ENCODE assay signal across 16 cellular contexts in genomic region chr2:238101891-238102841, GRCh38. TPM values are rescaled to one million over a fixed set of nuclear protein-coding genes. Genes with fewer than 3 reads are reported as not detected.
A peak's percentile ranks its signal among the peaks of the same experiment; 100 is the strongest.
DNase-seq lines count a peak whose midpoint lies in the region; ATAC-seq, FAIRE-seq and TF ChIP-seq lines count a peak whose summit lies in the region.
"Had no signal": no experiment of that assay in that cellular context is flagged by ENCODE, and none has a peak within 500 bp of the region (broad histone marks: within the 10 kb centered on the region; RNA-seq: fewer than 3 reads in every experiment).

No MANE protein-coding gene starts in this region.

- no peaks in the 10 kb centered on the region for H3K79me2 ChIP-seq in H1 (ENCODE audit: control insufficient read depth in 1 of 2, insufficient read depth in 2 of 2, low read length in 2 of 2)

- H3K4me3 ChIP-seq in H7 (ENCODE audit: insufficient read depth, low read depth, low read length): no peak overlapping the region
- H3K4me3 ChIP-seq in H1 (ENCODE audit: extremely low read depth in 1 of 4, insufficient read depth in 2 of 4, low read depth in 3 of 4, low read length in 4 of 4): no peak overlapping the region
- no peak overlapping the region for H3K4me3 ChIP-seq in pancreas
- H3K4me3 ChIP-seq: adrenal gland, gastroesophageal sphincter, tibial nerve had no signal

- H4K8ac ChIP-seq in H1 (ENCODE audit: extremely low read depth, insufficient read depth, low read length): peak overlapping the region; percentile 76; the same call in 1 of the 2 replicates

- H3K14ac ChIP-seq in H1 (ENCODE audit: insufficient read length): no peak overlapping the region

- H2BK15ac ChIP-seq in H1 (ENCODE audit: low read length): no peak overlapping the region

- no peak overlapping the region for H3K23ac ChIP-seq in H1 (ENCODE audit: insufficient read length)

- H4K20me1 ChIP-seq in H1 (replicated peaks in 1 of 2; ENCODE audit: control insufficient read depth in 1 of 2, insufficient read depth in 2 of 2, low read length in 2 of 2): no peaks in the 10 kb centered on the region

- H3K27me3 ChIP-seq in H7 (ENCODE audit: control insufficient read depth, insufficient read depth, low read length): no peaks in the 10 kb centered on the region
- H3K27me3 ChIP-seq in H1 (replicated peaks in 1 of 4; ENCODE audit: control insufficient read depth in 3 of 4, extremely low read depth in 1 of 4, insufficient read depth in 3 of 4, low read length in 3 of 4): no peaks in the 10 kb centered on the region
- H3K27me3 ChIP-seq in pancreas: no peaks in the 10 kb centered on the region
- H3K27me3 ChIP-seq: adrenal gland, tibial nerve had no signal

- H3K4me2 ChIP-seq in H1 (ENCODE audit: insufficient read depth in 1 of 2, low read depth in 2 of 2, low read length in 2 of 2): no peak overlapping the region

- CTCF ChIA-PET in H1 (lab: Charles Lee; ENCODE audit: partially characterized antibody): interaction anchor here (1.1 to 2.1 kb wide), 7 partner anchors 13 to 179 kb away, joined by 3 to 7 read pairs (median 5); no protein-coding TSS in a partner anchor

- no peak overlapping the region for H2AFZ ChIP-seq in H1 (ENCODE audit: low read length)

- H3K56ac ChIP-seq in H1 (replicated peaks; ENCODE audit: insufficient read length, low read depth, low read length): no peak overlapping the region

- no peak overlapping the region for H2BK5ac ChIP-seq in H1 (ENCODE audit: low read depth, low read length)

- FAIRE-seq in H1 (lab: Jason Lieb, UNC) (no peak), pancreas (lab: Jason Lieb, UNC) (no peak)

- ATAC-seq in pancreas (no peak), HG02763 (IDR thresholded peaks at IDR 0.05; ENCODE audit: unreplicated experiment) (no peak), HG02885 (IDR thresholded peaks at IDR 0.05; ENCODE audit: poor library complexity, unreplicated experiment) (no peak)
- ATAC-seq: gastroesophageal sphincter, PC-3 had no signal

- TF ChIP-seq CTCF in H1 (IDR thresholded peaks at IDR 0.05; ENCODE audit: control extremely low read depth in 1 of 3, insufficient read depth in 1 of 3, low read depth in 1 of 3, low read length in 3 of 3) (no peak), pancreas (IDR thresholded peaks at IDR 0.05) (no peak)

- H2BK12ac ChIP-seq in H1 (ENCODE audit: low read depth, low read length): peak overlapping the region; percentile 50; the same call in 1 of the 2 replicates

- H4K91ac ChIP-seq in H1 (replicated peaks; ENCODE audit: insufficient read length, low read length): no peak overlapping the region

- no peak overlapping the region for H3K9ac ChIP-seq in H1 (replicated peaks in 1 of 4; ENCODE audit: extremely low read depth in 1 of 4, low read depth in 3 of 4, low read length in 3 of 4)

- H3K4me1 ChIP-seq in H1 (replicated peaks in 1 of 4; ENCODE audit: control insufficient read depth in 3 of 4, insufficient read depth in 4 of 4, low read length in 3 of 4): peaks cover 0 to 13% (median 8%) of the 10 kb centered on the region in 4 experiments; a peak in 6 of 7 replicates
- H3K4me1 ChIP-seq in pancreas: no peaks in the 10 kb centered on the region
- H3K4me1 ChIP-seq: adrenal gland, gastroesophageal sphincter had no signal

- no peak overlapping the region for H3K27ac ChIP-seq in H1 (ENCODE audit: low read depth, low read length)
- H3K27ac ChIP-seq in pancreas: no peak overlapping the region
- H3K27ac ChIP-seq: adrenal gland, gastroesophageal sphincter, tibial nerve had no signal

- no peaks in the 10 kb centered on the region for H3K23me2 ChIP-seq in H1 (ENCODE audit: low read depth, low read length)

- no peak overlapping the region for H4K5ac ChIP-seq in H1 (ENCODE audit: insufficient read length, low read depth, low read length)

- TF ChIP-seq RAD21 in H1 (IDR thresholded peaks at IDR 0.05 in 1 of 2, conservative IDR thresholded peaks at IDR 0.05 in 1 of 2; ENCODE audit: low read depth in 2 of 2, low read length in 2 of 2): 0 out of 4 replicates have a peak, but pooled peaks of 1 of the 2 experiments have one; percentile 11

- WGBS in H1 (ENCODE audit: extremely low coverage in 1 of 2, insufficient coverage in 1 of 2, insufficient read length in 1 of 2, insufficient replicate concordance in 2 of 2, low coverage in 1 of 2, low lambda C conversion rate in 2 of 2, missing lambda C conversion rate in 1 of 2), 2 experiments: 88% methylated on average over 29 of the region's 30 CpGs; no CpG with 5 or more reads in 1 of the 2 experiments
- WGBS in pancreas, 2 donors: 87 to 90% methylated on average over 30 of the region's 30 CpGs

- DNase-seq in 8988T: peak; percentile 51
- peak; percentile 78 for DNase-seq in H7
- peak in 1 of 2 experiments; percentile 57 for DNase-seq in H1 (ENCODE audit: low read depth in 1 of 2, low spot score in 2 of 2)
- DNase-seq in pancreas: peak; percentile 1 to 73 (median 24)
- no peak for DNase-seq in kidney tubule cell (ENCODE audit: low spot score)
- DNase-seq in activated CD4-positive, alpha-beta T cell treated with anti-CD3 and anti-CD28 coated beads for 48 hours: no peak
- DNase-seq: AML-193, DMS79, NCI-H2029, PC-3 had no signal

- POLR2A ChIA-PET in H1 (lab: Charles Lee; ENCODE audit: partially characterized antibody): interaction anchor here (1.2 to 1.5 kb wide), 5 partner anchors 11 to 179 kb away, joined by 3 to 5 read pairs (median 3); no protein-coding TSS in a partner anchor

- H3K79me1 ChIP-seq in H1 (ENCODE audit: low read depth, low read length): no peaks in the 10 kb centered on the region

- H3K9me3 ChIP-seq in H1 (ENCODE audit: insufficient read depth in 2 of 2, low read depth in 1 of 2, low read length in 1 of 2): no peaks in the 10 kb centered on the region
- no peaks in the 10 kb centered on the region for H3K9me3 ChIP-seq in pancreas
- H3K9me3 ChIP-seq: adrenal gland, gastroesophageal sphincter, tibial nerve had no signal

- no peak overlapping the region for H2BK20ac ChIP-seq in H1 (ENCODE audit: low read length)

- TF ChIP-seq POLR2A in H1 (IDR thresholded peaks at IDR 0.05; ENCODE audit: control extremely low read depth in 1 of 2, low read depth in 2 of 2, low read length in 2 of 2): no peak

- H3K18ac ChIP-seq in H1 (ENCODE audit: extremely low read depth, low read length): no peak overlapping the region

- TF ChIP-seq EP300 in H1 (IDR thresholded peaks at IDR 0.05; ENCODE audit: borderline replicate concordance in 1 of 2, low read depth in 2 of 2, low read length in 2 of 2): no peak

- H3K36me3 ChIP-seq in H7 (replicated peaks; ENCODE audit: control insufficient read depth, insufficient read depth, low read length) (no peaks in the 10 kb centered on the region), H1 (ENCODE audit: control insufficient read depth in 2 of 4, insufficient read depth in 4 of 4, low read length in 3 of 4) (peaks cover 0 to 3% (median 0%) of the 10 kb centered on the region in 4 experiments; a peak in 1 of 8 replicates), pancreas (no peaks in the 10 kb centered on the region)
- H3K36me3 ChIP-seq: adrenal gland, gastroesophageal sphincter, tibial nerve had no signal

- intact Hi-C loops in pancreas (cut with DNase I): no loop called here

- no peak overlapping the region for H3K4ac ChIP-seq in H1 (replicated peaks; ENCODE audit: insufficient read length, low read depth, low read length)

- H2BK120ac ChIP-seq in H1 (replicated peaks; ENCODE audit: low read depth, low read length): no peak overlapping the region

- H2AK5ac ChIP-seq in H1 (ENCODE audit: low read depth, low read length): no peak overlapping the region

RNA-seq across cellular contexts. Expression of gene ESPNL, which starts 2.0 kb away (rescaled TPM):
- 0.81 and 1.5 TPM in 2 replicates for total RNA-seq in H7 (2014; rRNA removed; shearing (Covaris generic))
- total RNA-seq in H1 (2021; fragmentation: NEBNext Ultra II Directional; extraction: Animal tissue kit (Norgen Biotek cat#: 25700)): 1.3 and 1.8 TPM in 2 replicates
- 0.68 and 1.6 TPM in 2 replicates for polyA plus RNA-seq in H1 (2011; rRNA removed)
- 1.3 TPM for polyA plus RNA-seq in H1 (2011; cell fraction: cytosol; rRNA removed)
- polyA plus RNA-seq in H1 (2011; cell fraction: nucleus; rRNA removed): 2.8 TPM
- 0.54 to 1.2 TPM (median 0.82 TPM) in 4 replicates for polyA plus RNA-seq in H1 (2012, experiment 1 of 2)
- polyA plus RNA-seq in H1 (2012, experiment 2 of 2): 0.66 TPM
- polyA plus RNA-seq in H1 (2013, experiment 1 of 2): 0.75 TPM
- polyA plus RNA-seq in H1 (2013, experiment 2 of 2): 0.64 TPM
- polyA minus RNA-seq in H1 (2011; rRNA and poly(A)+ RNA removed): 0.15 and 0.60 TPM in 2 replicates
- 0.73 TPM for polyA minus RNA-seq in H1 (2011; cell fraction: cytosol; rRNA and poly(A)+ RNA removed)
- 1.2 TPM for polyA minus RNA-seq in H1 (2011; cell fraction: nucleus; rRNA and poly(A)+ RNA removed)
- total RNA-seq in pancreas: under 1 TPM in 5 of 6 donors, not detected in 1; 0.05 to 0.72 (median 0.12) TPM
- under 1 TPM; 0.38 to 0.42 TPM for polyA plus RNA-seq in pancreas
- total RNA-seq: PC-3 had no signal

RNA-seq across cellular contexts. Expression of gene KLHL30, which starts 36.3 kb away (rescaled TPM):
- total RNA-seq in H7 (2014; rRNA removed; shearing (Covaris generic)): 0.04 and 0.10 TPM in 2 replicates
- total RNA-seq in H1 (2021; fragmentation: NEBNext Ultra II Directional; extraction: Animal tissue kit (Norgen Biotek cat#: 25700)): 0.08 TPM in 1 of 2 replicates, not detected in the other
- 0.03 TPM in 1 of 2 replicates, not detected in the other for polyA plus RNA-seq in H1 (2011; rRNA removed)
- 0.01 TPM for polyA plus RNA-seq in H1 (2011; cell fraction: cytosol; rRNA removed)
- polyA plus RNA-seq in H1 (2011; cell fraction: nucleus; rRNA removed): 0.07 TPM
- polyA plus RNA-seq in H1 (2012, experiment 1 of 2): not detected in 4 replicates
- polyA plus RNA-seq in H1 (2012, experiment 2 of 2): not detected
- not detected for polyA plus RNA-seq in H1 (2013, experiment 1 of 2)
- polyA plus RNA-seq in H1 (2013, experiment 2 of 2): not detected
- polyA minus RNA-seq in H1 (2011; rRNA and poly(A)+ RNA removed): not detected in 2 replicates
- not detected for polyA minus RNA-seq in H1 (2011; cell fraction: cytosol; rRNA and poly(A)+ RNA removed)
- not detected for polyA minus RNA-seq in H1 (2011; cell fraction: nucleus; rRNA and poly(A)+ RNA removed)
- total RNA-seq in pancreas: under 1 TPM in 4 of 6 donors, not detected in 2; 0.03 to 0.14 (median 0.11) TPM
- polyA plus RNA-seq in pancreas: under 1 TPM; 0.08 to 0.12 TPM
- total RNA-seq: PC-3, pulmonary artery endothelial cell had no signal

RNA-seq across cellular contexts. Expression of gene SCLY, which starts 41.4 kb away (rescaled TPM):
- total RNA-seq in H7 (2014; rRNA removed; shearing (Covaris generic)): 50.6 and 53.0 TPM in 2 replicates
- 79.0 and 83.7 TPM in 2 replicates for total RNA-seq in H1 (2021; fragmentation: NEBNext Ultra II Directional; extraction: Animal tissue kit (Norgen Biotek cat#: 25700))
- polyA plus RNA-seq in H1 (2011; rRNA removed) (79.5 and 111 TPM in 2 replicates), pancreas (10 to 100 TPM; 13.8 to 17.1 TPM)
- 68.5 TPM for polyA plus RNA-seq in H1 (2011; cell fraction: cytosol; rRNA removed)
- polyA plus RNA-seq in H1 (2011; cell fraction: nucleus; rRNA removed): 100.0 TPM
- 65.1 to 71.0 TPM (median 67.4 TPM) in 4 replicates for polyA plus RNA-seq in H1 (2012, experiment 1 of 2)
- polyA plus RNA-seq in H1 (2012, experiment 2 of 2): 70.8 TPM
- polyA plus RNA-seq in H1 (2013, experiment 1 of 2): 43.4 TPM
- 44.4 TPM for polyA plus RNA-seq in H1 (2013, experiment 2 of 2)
- polyA minus RNA-seq in H1 (2011; rRNA and poly(A)+ RNA removed): 63.7 and 76.3 TPM in 2 replicates
- polyA minus RNA-seq in H1 (2011; cell fraction: cytosol; rRNA and poly(A)+ RNA removed): 40.9 TPM
- polyA minus RNA-seq in H1 (2011; cell fraction: nucleus; rRNA and poly(A)+ RNA removed): 77.6 TPM
- total RNA-seq in pancreas: 10 to 100 TPM; 16.7 to 33.5 (median 29.0) TPM

RNA-seq across cellular contexts. Expression of gene ERFE, which starts 56.6 kb away (rescaled TPM):
- total RNA-seq in H7 (2014; rRNA removed; shearing (Covaris generic)): 8.8 and 11.2 TPM in 2 replicates
- 1.8 and 2.5 TPM in 2 replicates for total RNA-seq in H1 (2021; fragmentation: NEBNext Ultra II Directional; extraction: Animal tissue kit (Norgen Biotek cat#: 25700))
- polyA plus RNA-seq in H1 (2011; rRNA removed) (3.6 and 5.1 TPM in 2 replicates), pancreas (1 to 10 TPM in 1 of 2 donors, under 1 TPM in 1; 0.61 to 4.9 TPM)
- polyA plus RNA-seq in H1 (2011; cell fraction: cytosol; rRNA removed): 4.8 TPM
- polyA plus RNA-seq in H1 (2011; cell fraction: nucleus; rRNA removed): 10.3 TPM
- 2.8 to 3.5 TPM (median 2.8 TPM) in 4 replicates for polyA plus RNA-seq in H1 (2012, experiment 1 of 2)
- polyA plus RNA-seq in H1 (2012, experiment 2 of 2): 3.2 TPM
- polyA plus RNA-seq in H1 (2013, experiment 1 of 2): 3.1 TPM
- polyA plus RNA-seq in H1 (2013, experiment 2 of 2): 2.8 TPM
- polyA minus RNA-seq in H1 (2011; rRNA and poly(A)+ RNA removed): 1.1 and 1.3 TPM in 2 replicates
- polyA minus RNA-seq in H1 (2011; cell fraction: cytosol; rRNA and poly(A)+ RNA removed): 2.8 TPM
- polyA minus RNA-seq in H1 (2011; cell fraction: nucleus; rRNA and poly(A)+ RNA removed): 1.4 TPM
- total RNA-seq in pancreas: under 1 TPM in 4 of 6 donors, not detected in 2; 0.14 to 0.88 (median 0.54) TPM
- total RNA-seq: tibial nerve had no signal

Comparison
In these comparisons a context has a peak if more than half of its experiments do, and no peak if none do; other contexts are left out.
1. DNase-seq: peak in 8988T (single experiment), H7 (single experiment) and pancreas (6 of 6); none in kidney tubule cell (single experiment) and activated CD4-positive, alpha-beta T cell treated with anti-CD3 and anti-CD28 coated beads for 48 hours (single experiment).